In genomic region chr11:8693555-8693954, GRCh38 we compare ENCODE assay signal across 1 cellular context.
TF ChIP-seq lines count a peak whose summit lies in the region.

No MANE protein-coding gene starts in this region.

TF ChIP-seq in WTC11, 78 proteins besides CTCF, POLR2A, EP300 and RAD21 (continued from another document):
- TF ChIP-seq ZNF512 (CRISPR knock-in tag; IDR thresholded peaks at IDR 0.05; ENCODE audit: borderline replicate concordance) (no peak), SP1 (CRISPR knock-in tag; conservative IDR thresholded peaks at IDR 0.05) (no peak), GTF2I (CRISPR knock-in tag; conservative IDR thresholded peaks at IDR 0.05) (no peak), FOXK1 (CRISPR knock-in tag; IDR thresholded peaks at IDR 0.05) (no peak), AR (CRISPR knock-in tag; IDR thresholded peaks at IDR 0.05) (no peak), ZNF671 (CRISPR knock-in tag; IDR thresholded peaks at IDR 0.05) (no peak), ATF2 (CRISPR knock-in tag; IDR thresholded peaks at IDR 0.05; ENCODE audit: borderline replicate concordance, low read depth) (no peak), CDX4 (CRISPR knock-in tag; IDR thresholded peaks at IDR 0.05; ENCODE audit: borderline replicate concordance) (no peak)
TF ChIP-seq in WTC11: peak in this region for 0.
